ENCODE assay signal across 34 cellular contexts in the genomic region with DNA sequence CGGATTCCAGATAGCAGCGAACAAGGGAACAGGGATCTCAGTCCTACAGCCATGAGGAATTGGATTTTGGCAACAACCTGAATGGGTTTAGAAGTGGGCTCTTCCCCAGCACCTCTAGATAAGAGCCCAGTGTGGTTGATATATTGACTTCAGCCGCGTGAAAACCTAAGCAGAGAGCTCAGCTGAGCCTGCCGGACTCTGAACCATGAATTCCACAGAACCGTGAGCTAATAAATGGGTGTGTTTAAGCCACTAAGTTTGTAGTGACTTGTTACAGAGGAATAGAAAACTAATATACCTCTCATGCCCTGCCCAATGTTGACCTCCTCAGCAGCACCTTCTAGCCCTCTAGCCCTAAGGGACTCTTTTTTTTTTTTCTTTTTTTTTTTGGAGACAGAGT.
"Had no signal": no experiment of that assay in that cellular context is flagged by ENCODE, and none has a peak within 500 bp of the region (broad histone marks: within the 10 kb centered on the region; RNA-seq: fewer than 3 reads in every experiment).

No MANE protein-coding gene starts in this region.

- ATAC-seq: activated CD8-positive, alpha-beta memory T cell treated with anti-CD3 and anti-CD28 coated beads, Interleukin-2, amount 10 ng/mL, durations not matched to agents 7 days and 5 days; activated naive CD8-positive, alpha-beta T cell treated with anti-CD3 and anti-CD28 coated beads, Interleukin-2, amount 50 U/mL, for 24 hours; PC-3; Right ventricle myocardium inferior; SK-N-SH treated with all-trans-retinoic acid at 6 μM for 48 hours; T-cell had no signal

- H3K9ac ChIP-seq: KMS-11 had no signal

- H3K27ac ChIP-seq: KMS-11, RWPE1, VCaP had no signal

- DNase-seq: activated B cell treated with CpG ODN at 0.5 μM for 24 hours; activated CD4-positive, alpha-beta memory T cell treated with anti-CD3 and anti-CD28 coated beads, Interleukin-2, amount 10 ng/mL, durations not matched to agents 7 days and 5 days; activated CD4-positive, alpha-beta T cell treated with anti-CD3 and anti-CD28 coated beads for 4 hours; activated CD4-positive, alpha-beta T cell treated with anti-CD3 and anti-CD28 coated beads, Interleukin-2, amount 50 U/mL, for 1 hour; activated CD4-positive, CD25-positive, alpha-beta regulatory T cell treated with anti-CD3 and anti-CD28 coated beads, Interleukin-2, amount 50 U/mL, for 72 hours; activated CD8-positive, alpha-beta memory T cell treated with anti-CD3 and anti-CD28 coated beads for 24 hours; activated CD8-positive, alpha-beta memory T cell treated with anti-CD3 and anti-CD28 coated beads, Interleukin-2, amount 10 ng/mL, durations not matched to agents 7 days and 5 days; activated CD8-positive, alpha-beta memory T cell treated with anti-CD3 and anti-CD28 coated beads, Interleukin-2, amount 50 U/mL, for 48 hours; activated effector memory CD4-positive, alpha-beta T cell treated with Interleukin-2 at 50 U/mL for 16 hours; activated naive CD4-positive, alpha-beta T cell treated with anti-CD3 and anti-CD28 coated beads, Interleukin-2, amount 10 ng/mL, durations not matched to agents 7 days and 5 days; activated naive CD8-positive, alpha-beta T cell treated with anti-CD3 and anti-CD28 coated beads, Interleukin-2, amount 50 U/mL, for 24 hours; activated T-cell treated with anti-CD3 and anti-CD28 coated beads, Interleukin-2, amount 50 U/mL, for 48 hours; anterior cingulate cortex; caudate nucleus; MM.1S; MV-4-11; NCI-H1092; NCI-H1436 treated with DMSO at 0.1 percent for 48 hours; NCI-H1694 treated with DMSO at 0.1 percent for 48 hours; NCI-H2029; NCI-H510A; NCI-H526; NCI-H748 treated with DMSO at 0.1 percent for 48 hours; NK-92 treated with Interleukin-12 subunit alpha and Interleukin-12 subunit beta, amount 100 ng/mL, for 24 hours; PC-3; SIG-M5; T-cell; T-helper 2 cell; T-helper 9 cell had no signal

- H3K4me2 ChIP-seq: KMS-11 had no signal
